Comparison of ENCODE assay signal across 21 cellular contexts in the genomic region with DNA sequence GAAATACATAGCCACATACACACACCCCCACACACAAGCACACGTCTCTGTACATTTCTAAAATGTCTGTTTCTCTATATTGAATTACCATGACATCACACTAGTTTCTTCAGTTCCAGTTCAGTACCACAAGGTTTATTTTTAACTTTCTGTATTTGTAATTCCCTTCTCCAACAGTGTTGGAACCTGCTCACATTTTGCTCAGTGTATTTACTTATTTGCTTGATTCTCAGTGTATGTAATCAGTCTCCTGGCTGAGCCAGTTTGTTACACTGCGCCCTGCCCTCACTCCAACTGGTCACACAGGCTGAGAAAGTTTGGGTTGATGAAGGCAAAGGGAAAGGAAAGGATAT.
A peak's percentile ranks its signal among the peaks of the same experiment; 100 is the strongest.
DNase-seq lines count a peak whose midpoint lies in the region; ATAC-seq and TF ChIP-seq lines count a peak whose summit lies in the region.
"Had no signal": no experiment of that assay in that cellular context is flagged by ENCODE, and none has a peak within 500 bp of the region (broad histone marks: within the 10 kb centered on the region; RNA-seq: fewer than 3 reads in every experiment).

No MANE protein-coding gene starts in this region.

- H3K9me3 Mint-ChIP-seq in endodermal cell: no peaks in the 10 kb centered on the region
- H3K9me3 Mint-ChIP-seq in stimulated activated effector memory CD8-positive, alpha-beta T cell treated with anti-CD3 and anti-CD28 coated beads, Interleukin-12 subunit alpha, Interleukin-12 subunit beta, amount 100 ng/mL, for 72 hours: no peaks in the 10 kb centered on the region
- no peaks in the 10 kb centered on the region for H3K9me3 Mint-ChIP-seq in type B pancreatic cell
- H3K9me3 Mint-ChIP-seq: activated T-helper 17 cell treated with anti-CD3 and anti-CD28 coated beads, Interleukin-2, amount 50 U/mL, for 72 hours; CD4-positive, alpha-beta T cell; HFFc6; stimulated activated memory B cell treated with anti-CD40 and anti-IgM and Interleukin-4, amounts not matched to agents 10 μg/mL and 1 μg/mL and 100 μg/mL, for 72 hours had no signal

- H3K27ac ChIP-seq in endodermal cell (ENCODE audit: low read depth, low read length) (peak overlapping the region; percentile 22), foreskin keratinocyte (no peak overlapping the region)
- H3K27ac ChIP-seq: upper lobe of left lung, WERI-Rb-1 had no signal

- 91 to 96% methylated on average over 2 of the region's 2 CpGs for WGBS in endodermal cell (ENCODE audit: insufficient coverage in 1 of 2, insufficient read length in 1 of 2), 2 experiments

- H3K27ac Mint-ChIP-seq in endodermal cell (no peak overlapping the region), type B pancreatic cell (no peak overlapping the region)
- peak overlapping the region; percentile 7 for H3K27ac Mint-ChIP-seq in stimulated activated effector memory CD8-positive, alpha-beta T cell treated with anti-CD3 and anti-CD28 coated beads, Interleukin-12 subunit alpha, Interleukin-12 subunit beta, amount 100 ng/mL, for 72 hours
- H3K27ac Mint-ChIP-seq: activated CD8-positive, alpha-beta T cell treated with anti-CD3 and anti-CD28 coated beads, Interleukin-2, amount 10 ng/mL, durations not matched to agents 7 days and 5 days; activated T-helper 17 cell treated with anti-CD3 and anti-CD28 coated beads, Interleukin-2, amount 50 U/mL, for 72 hours; CD4-positive, alpha-beta T cell; HFFc6; stimulated activated memory B cell treated with anti-CD40 and anti-IgM and Interleukin-4, amounts not matched to agents 10 μg/mL and 1 μg/mL and 100 μg/mL, for 72 hours had no signal

- peaks cover 3% of the 10 kb centered on the region for H3K4me1 Mint-ChIP-seq in endodermal cell
- H3K4me1 Mint-ChIP-seq in stimulated activated effector memory CD8-positive, alpha-beta T cell treated with anti-CD3 and anti-CD28 coated beads, Interleukin-12 subunit alpha, Interleukin-12 subunit beta, amount 100 ng/mL, for 72 hours: no peaks in the 10 kb centered on the region
- no peaks in the 10 kb centered on the region for H3K4me1 Mint-ChIP-seq in type B pancreatic cell (ENCODE audit: unreplicated experiment)
- H3K4me1 Mint-ChIP-seq: activated T-helper 17 cell treated with anti-CD3 and anti-CD28 coated beads, Interleukin-2, amount 50 U/mL, for 72 hours; stimulated activated memory B cell treated with anti-CD40 and anti-IgM and Interleukin-4, amounts not matched to agents 10 μg/mL and 1 μg/mL and 100 μg/mL, for 72 hours had no signal

- H3K4me3 Mint-ChIP-seq in endodermal cell: no peak overlapping the region
- no peak overlapping the region for H3K4me3 Mint-ChIP-seq in stimulated activated effector memory CD8-positive, alpha-beta T cell treated with anti-CD3 and anti-CD28 coated beads, Interleukin-12 subunit alpha, Interleukin-12 subunit beta, amount 100 ng/mL, for 72 hours
- H3K4me3 Mint-ChIP-seq in type B pancreatic cell: no peak overlapping the region
- H3K4me3 Mint-ChIP-seq: activated CD8-positive, alpha-beta T cell treated with anti-CD3 and anti-CD28 coated beads, Interleukin-2, amount 10 ng/mL, durations not matched to agents 7 days and 5 days; activated T-helper 17 cell treated with anti-CD3 and anti-CD28 coated beads, Interleukin-2, amount 50 U/mL, for 72 hours; CD4-positive, alpha-beta T cell; HFFc6; stimulated activated memory B cell treated with anti-CD40 and anti-IgM and Interleukin-4, amounts not matched to agents 10 μg/mL and 1 μg/mL and 100 μg/mL, for 72 hours had no signal

- peaks cover 36% of the 10 kb centered on the region for H3K36me3 Mint-ChIP-seq in endodermal cell (ENCODE audit: low read depth)
- H3K36me3 Mint-ChIP-seq in stimulated activated effector memory CD8-positive, alpha-beta T cell treated with anti-CD3 and anti-CD28 coated beads, Interleukin-12 subunit alpha, Interleukin-12 subunit beta, amount 100 ng/mL, for 72 hours: peaks cover 97% of the 10 kb centered on the region
- peaks cover 29% of the 10 kb centered on the region for H3K36me3 Mint-ChIP-seq in type B pancreatic cell

- H3K4me3 ChIP-seq in endodermal cell (ENCODE audit: low read length): no peak overlapping the region
- H3K4me3 ChIP-seq: upper lobe of left lung had no signal

- H3K4me1 ChIP-seq in endodermal cell (ENCODE audit: control insufficient read depth, insufficient read depth, low read length): no peaks in the 10 kb centered on the region
- H3K4me1 ChIP-seq in foreskin keratinocyte: no peaks in the 10 kb centered on the region
- H3K4me1 ChIP-seq: upper lobe of left lung had no signal

- no peak overlapping the region for H3K9ac ChIP-seq in endodermal cell (ENCODE audit: extremely low read depth, low read length, poor library complexity, severe bottlenecking)

- DNase-seq in endodermal cell (no peak), NCI-H1048 (lab: John Stamatoyannopoulos, UW) (no peak), foreskin keratinocyte (no peak), type B pancreatic cell (ENCODE audit: extremely low spot score, unreplicated experiment) (no peak)
- no peak for DNase-seq in stimulated activated effector memory CD8-positive, alpha-beta T cell treated with anti-CD3 and anti-CD28 coated beads, Interleukin-12 subunit alpha, Interleukin-12 subunit beta, amount 100 ng/mL, for 72 hours (ENCODE audit: low spot score in 2 of 2)
- DNase-seq: activated CD8-positive, alpha-beta T cell treated with anti-CD3 and anti-CD28 coated beads, Interleukin-2, amount 10 ng/mL, durations not matched to agents 7 days and 5 days; amniotic stem cell; CD4-positive, alpha-beta T cell; cerebellar nuclear complex; HFFc6; NCI-H146; NCI-H446; Right ventricle myocardium superior; T-helper 1 cell; upper lobe of left lung; WERI-Rb-1 had no signal

- peaks cover 60% of the 10 kb centered on the region for H3K36me3 ChIP-seq in endodermal cell (ENCODE audit: control insufficient read depth, insufficient read depth, low read length)

- no peaks in the 10 kb centered on the region for H3K27me3 Mint-ChIP-seq in endodermal cell (ENCODE audit: insufficient read depth)
- H3K27me3 Mint-ChIP-seq in type B pancreatic cell: no peaks in the 10 kb centered on the region
- H3K27me3 Mint-ChIP-seq: activated T-helper 17 cell treated with anti-CD3 and anti-CD28 coated beads, Interleukin-2, amount 50 U/mL, for 72 hours; CD4-positive, alpha-beta T cell; stimulated activated memory B cell treated with anti-CD40 and anti-IgM and Interleukin-4, amounts not matched to agents 10 μg/mL and 1 μg/mL and 100 μg/mL, for 72 hours had no signal

- no peaks in the 10 kb centered on the region for H3K9me3 ChIP-seq in endodermal cell (ENCODE audit: control insufficient read depth, low read length)
- H3K9me3 ChIP-seq: upper lobe of left lung had no signal

- ATAC-seq in GM19372 (IDR thresholded peaks at IDR 0.05; ENCODE audit: low read depth, unreplicated experiment): peak; percentile 74
- peak; percentile 59 for ATAC-seq in HG03457 (IDR thresholded peaks at IDR 0.05; ENCODE audit: unreplicated experiment)
- no peak for ATAC-seq in stimulated activated effector memory CD8-positive, alpha-beta T cell treated with anti-CD3 and anti-CD28 coated beads, Interleukin-12 subunit alpha, Interleukin-12 subunit beta, amount 100 ng/mL, for 72 hours
- ATAC-seq in foreskin keratinocyte: no peak
- ATAC-seq in GM18498 (IDR thresholded peaks at IDR 0.05; ENCODE audit: unreplicated experiment): no peak
- ATAC-seq: activated CD8-positive, alpha-beta T cell treated with anti-CD3 and anti-CD28 coated beads, Interleukin-2, amount 10 ng/mL, durations not matched to agents 7 days and 5 days; activated T-helper 17 cell treated with anti-CD3 and anti-CD28 coated beads, Interleukin-2, amount 50 U/mL, for 72 hours; stimulated activated memory B cell treated with anti-CD40 and anti-IgM and Interleukin-4, amounts not matched to agents 10 μg/mL and 1 μg/mL and 100 μg/mL, for 72 hours had no signal

- H3K27me3 ChIP-seq in endodermal cell (ENCODE audit: control insufficient read depth, insufficient read depth, low read length, poor library complexity, severe bottlenecking) (no peaks in the 10 kb centered on the region), foreskin keratinocyte (no peaks in the 10 kb centered on the region)
- H3K27me3 ChIP-seq: upper lobe of left lung had no signal

- no peak for TF ChIP-seq CTCF in endodermal cell (conservative IDR thresholded peaks at IDR 0.05)
- no peak for TF ChIP-seq CTCF in foreskin keratinocyte (conservative IDR thresholded peaks at IDR 0.05)
- no peak for TF ChIP-seq CTCF in type B pancreatic cell (conservative IDR thresholded peaks at IDR 0.05)

Comparison
In these comparisons a context has a peak if more than half of its experiments do, and no peak if none do; other contexts are left out.
1. ATAC-seq: peak in GM19372 (single experiment) and HG03457 (single experiment); none in stimulated activated effector memory CD8-positive, alpha-beta T cell treated with anti-CD3 and anti-CD28 coated beads, Interleukin-12 subunit alpha, Interleukin-12 subunit beta, amount 100 ng/mL, for 72 hours (single experiment), foreskin keratinocyte (single experiment) and GM18498 (single experiment).